In genomic region chr2:73678008-73678407, GRCh38 we compare ENCODE assay signal across 20 cellular contexts. TPM values are rescaled to one million over a fixed set of nuclear protein-coding genes. Genes with fewer than 3 reads are reported as not detected.
"Had no signal": no experiment of that assay in that cellular context is flagged by ENCODE, and none has a peak within 500 bp of the region (broad histone marks: within the 10 kb centered on the region; RNA-seq: fewer than 3 reads in every experiment).

No MANE protein-coding gene starts in this region.

RNA-seq across cellular contexts. Expression of gene NAT8, which starts 35.8 kb away (rescaled TPM):
- total RNA-seq: activated naive CD4-positive, alpha-beta T cell treated with anti-CD3 and anti-CD28 coated beads for 36 hours; activated naive CD4-positive, alpha-beta T cell treated with anti-CD3 and anti-CD28 coated beads, Interleukin-2, amount 50 U/mL, for 72 hours; activated naive CD8-positive, alpha-beta T cell treated with anti-CD3 and anti-CD28 coated beads for 36 hours; activated naive CD8-positive, alpha-beta T cell treated with anti-CD3 and anti-CD28 coated beads, Interleukin-2, amount 10 ng/mL, durations not matched to agents 7 days and 5 days; activated T-cell treated with anti-CD3 and anti-CD28 coated beads, Interleukin-2, amount 50 U/mL, for 4 hours; activated T-cell treated with anti-CD3 and anti-CD28 coated beads, Interleukin-2, amount 50 U/mL, for 72 hours; activated T-helper 1 cell treated with anti-CD3 and anti-CD28 coated beads, Interleukin-12 subunit alpha, Interleukin-12 subunit beta, Interleukin-2, Interleukin-4 antibody, amounts not matched to agents 30 ng/mL and 10 ng/mL and 1 ng/mL, durations not matched to agents 14 hours and 24 hours and 36 hours; activated T-helper 17 cell treated with anti-CD3 and anti-CD28 coated beads, Interleukin-2, amount 50 U/mL, for 72 hours; activated T-helper 2 cell treated with anti-CD3 and anti-CD28 coated beads, Interferon-gamma antibody, Interleukin-2, Interleukin-4, amounts not matched to agents 10 μg/mL and 5 μg/mL and 100 μg/mL, durations not matched to agents 14 hours and 24 hours and 36 hours; aorta; ascending aorta; astrocyte; body of pancreas; breast epithelium; bronchial epithelial cell; cardiac muscle cell; cardiac septum; cerebellum; chondrocyte had no signal
- polyA plus RNA-seq: adipose tissue, aorta, cardiac muscle cell had no signal
